ENCODE assay signal across 10 cellular contexts in the genomic region with DNA sequence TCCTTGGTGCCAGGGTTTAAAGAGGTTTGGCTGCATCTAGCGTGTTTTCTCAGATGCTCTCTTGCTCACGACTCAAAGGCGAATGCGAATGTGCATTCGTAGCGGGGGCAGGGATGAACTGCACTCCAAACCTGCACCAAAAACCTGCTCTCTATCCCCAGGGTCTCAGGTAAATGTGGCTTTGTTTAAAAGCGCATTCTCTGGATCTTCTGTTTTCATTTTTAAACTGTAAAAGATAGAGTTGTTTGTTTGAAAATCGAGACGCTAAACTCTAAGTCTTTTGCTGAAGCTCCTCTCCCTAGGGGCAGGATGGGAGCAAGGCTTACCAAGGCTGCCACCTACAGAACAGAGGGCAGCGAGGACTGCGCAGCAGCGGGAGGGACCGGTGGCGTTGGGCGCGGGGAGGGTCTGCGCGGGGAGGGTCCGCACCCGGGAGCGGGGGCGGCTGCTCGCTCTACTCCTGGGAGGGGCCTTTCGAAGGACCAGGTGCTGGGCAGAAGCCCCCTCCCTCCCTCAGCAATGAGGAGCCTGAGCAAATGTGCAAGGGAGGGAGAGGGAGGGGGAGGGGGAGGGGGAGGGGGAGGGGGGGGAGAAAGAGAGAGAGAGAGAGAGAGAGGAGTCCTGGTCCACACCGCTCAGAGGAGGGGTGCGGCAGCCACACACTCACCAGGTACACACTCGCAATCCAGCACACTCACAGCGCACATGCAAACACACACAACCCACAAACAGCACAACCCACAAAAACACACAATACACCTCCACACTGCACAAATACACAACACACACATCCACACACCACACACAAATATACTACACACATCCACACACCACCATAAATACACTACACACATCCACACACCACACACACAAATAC.
DNase-seq lines count a peak whose midpoint lies in the region; ATAC-seq, FAIRE-seq and TF ChIP-seq lines count a peak whose summit lies in the region.
"Had no signal": no experiment of that assay in that cellular context is flagged by ENCODE, and none has a peak within 500 bp of the region (broad histone marks: within the 10 kb centered on the region; RNA-seq: fewer than 3 reads in every experiment).

No MANE protein-coding gene starts in this region.

- H3K4me3 Mint-ChIP-seq in activated CD8-positive, alpha-beta memory T cell treated with anti-CD3 and anti-CD28 coated beads, Interleukin-2, amount 10 ng/mL, durations not matched to agents 7 days and 5 days, result no peak overlapping the region
- H3K4me3 Mint-ChIP-seq: activated naive CD4-positive, alpha-beta T cell treated with anti-CD3 and anti-CD28 coated beads, Interleukin-2, amount 50 U/mL, for 24 hours had no signal

- no peaks in the 10 kb centered on the region for H3K9me3 ChIP-seq in mammary epithelial cell (replicated peaks; ENCODE audit: insufficient read depth, low read length)

- no peaks in the 10 kb centered on the region for H3K36me3 Mint-ChIP-seq in activated CD8-positive, alpha-beta memory T cell treated with anti-CD3 and anti-CD28 coated beads, Interleukin-2, amount 10 ng/mL, durations not matched to agents 7 days and 5 days
- H3K36me3 Mint-ChIP-seq: activated naive CD4-positive, alpha-beta T cell treated with anti-CD3 and anti-CD28 coated beads, Interleukin-2, amount 50 U/mL, for 24 hours; IgD-negative memory B cell had no signal

- intact Hi-C loops in mammary epithelial cell (cut with micrococcal nuclease), result loop anchor here (10.0 kb wide), 1 partner anchor 145 kb away; the partner anchor contains the start of gene GRIN2A

- H3K4me3 ChIP-seq in mammary epithelial cell (replicated peaks in 1 of 3; ENCODE audit: insufficient read depth in 1 of 3, low read depth in 2 of 3, low read length in 3 of 3), result no peak overlapping the region

- no peak for DNase-seq in activated CD8-positive, alpha-beta memory T cell treated with anti-CD3 and anti-CD28 coated beads, Interleukin-2, amount 10 ng/mL, durations not matched to agents 7 days and 5 days
- no peak for DNase-seq in activated CD8-positive, alpha-beta memory T cell treated with anti-CD3 and anti-CD28 coated beads, Interleukin-2, amount 50 U/mL, for 4 hours
- DNase-seq in mammary epithelial cell (no peak), kidney glomerular epithelial cell (lab: John Stamatoyannopoulos, UW) (peak; percentile 10), urothelium cell line (ENCODE audit: low spot score) (peak; percentile 27), SIG-M5 (lab: John Stamatoyannopoulos, UW) (no peak)

- dilution Hi-C loops in mammary epithelial cell (cut with HindIII; ENCODE audit: low sequenced_read_pairs), result loop anchor here (5.0 to 10.0 kb wide), 2 partner anchors 85 to 98 kb away; no protein-coding TSS in a partner anchor

- no peaks in the 10 kb centered on the region for H3K4me1 ChIP-seq in mammary epithelial cell (ENCODE audit: insufficient read depth, low read length)

- peak; percentile 99 for FAIRE-seq in urothelium cell line (lab: Jason Lieb, UNC)

- BruUV-seq in mammary epithelial cell (replicated peaks; lab: Mats Ljungman, UMichigan), result no TSS peak

- 13% methylated on average over 8 of the region's 28 CpGs for WGBS in mammary epithelial cell (ENCODE audit: low coverage, missing lambda C conversion rate)

- H3K27ac ChIP-seq in mammary epithelial cell (ENCODE audit: insufficient read depth, low read depth, low read length), result no peak overlapping the region

- H4K20me1 ChIP-seq in mammary epithelial cell (ENCODE audit: insufficient read depth, low read length), result no peaks in the 10 kb centered on the region

- in situ Hi-C loops in mammary epithelial cell (cut with MboI; ENCODE audit: low sequenced_read_pairs in 2 of 2), result no loop called here

- H3K9me3 Mint-ChIP-seq in activated CD8-positive, alpha-beta memory T cell treated with anti-CD3 and anti-CD28 coated beads, Interleukin-2, amount 10 ng/mL, durations not matched to agents 7 days and 5 days (ENCODE audit: low read depth), result no peaks in the 10 kb centered on the region
- H3K9me3 Mint-ChIP-seq: activated naive CD4-positive, alpha-beta T cell treated with anti-CD3 and anti-CD28 coated beads, Interleukin-2, amount 50 U/mL, for 24 hours had no signal

- H3K9ac ChIP-seq in mammary epithelial cell (ENCODE audit: insufficient read depth, low read length), result no peak overlapping the region

- TF ChIP-seq CTCF in mammary epithelial cell (conservative IDR thresholded peaks at IDR 0.05 in 1 of 2, IDR thresholded peaks at IDR 0.05 in 1 of 2; ENCODE audit: extremely low read depth in 1 of 2, insufficient read depth in 1 of 2, low read depth in 1 of 2, low read length in 2 of 2), result peak in 1 of 2 donors; percentile 17

- H3K36me3 ChIP-seq in mammary epithelial cell (ENCODE audit: insufficient read depth, low read length), result no peaks in the 10 kb centered on the region

- H3K27me3 ChIP-seq in mammary epithelial cell (ENCODE audit: insufficient read depth, low read length), result peaks cover 2% of the 10 kb centered on the region

- no peaks in the 10 kb centered on the region for H3K4me1 Mint-ChIP-seq in activated CD8-positive, alpha-beta memory T cell treated with anti-CD3 and anti-CD28 coated beads, Interleukin-2, amount 10 ng/mL, durations not matched to agents 7 days and 5 days

- H2AFZ ChIP-seq in mammary epithelial cell (ENCODE audit: low read depth, low read length), result peak overlapping the region; percentile 23

- ATAC-seq in activated CD8-positive, alpha-beta memory T cell treated with anti-CD3 and anti-CD28 coated beads, Interleukin-2, amount 10 ng/mL, durations not matched to agents 7 days and 5 days, result peak; percentile 36
- no peak for ATAC-seq in HG03457 (IDR thresholded peaks at IDR 0.05; ENCODE audit: unreplicated experiment)
- ATAC-seq in GM19467 (IDR thresholded peaks at IDR 0.05; ENCODE audit: unreplicated experiment), result no peak

- H3K27ac Mint-ChIP-seq in activated CD8-positive, alpha-beta memory T cell treated with anti-CD3 and anti-CD28 coated beads, Interleukin-2, amount 10 ng/mL, durations not matched to agents 7 days and 5 days, result no peak overlapping the region
- H3K27ac Mint-ChIP-seq: activated naive CD4-positive, alpha-beta T cell treated with anti-CD3 and anti-CD28 coated beads, Interleukin-2, amount 50 U/mL, for 24 hours had no signal

- H3K4me2 ChIP-seq in mammary epithelial cell (ENCODE audit: insufficient read depth, low read depth, low read length), result peak overlapping the region; percentile 13

- H3K27me3 Mint-ChIP-seq in activated CD8-positive, alpha-beta memory T cell treated with anti-CD3 and anti-CD28 coated beads, Interleukin-2, amount 10 ng/mL, durations not matched to agents 7 days and 5 days, result no peaks in the 10 kb centered on the region

- H3K79me2 ChIP-seq in mammary epithelial cell (ENCODE audit: insufficient read depth, low read length), result no peaks in the 10 kb centered on the region

- CTCF ChIA-PET in activated CD8-positive, alpha-beta memory T cell treated with anti-CD3 and anti-CD28 coated beads, Interleukin-2, amount 10 ng/mL, durations not matched to agents 7 days and 5 days (lab: Charles Lee), result no interaction called here
- CTCF ChIA-PET in mammary epithelial cell (lab: Charles Lee; ENCODE audit: low non-redundant PET), result no interaction called here

Comparison
In these comparisons a context has a peak if more than half of its experiments do, and no peak if none do; other contexts are left out.
1. DNase-seq: peak in kidney glomerular epithelial cell (single experiment) and urothelium cell line (single experiment); none in activated CD8-positive, alpha-beta memory T cell treated with anti-CD3 and anti-CD28 coated beads, Interleukin-2, amount 10 ng/mL, durations not matched to agents 7 days and 5 days (single experiment), activated CD8-positive, alpha-beta memory T cell treated with anti-CD3 and anti-CD28 coated beads, Interleukin-2, amount 50 U/mL, for 4 hours (single experiment), mammary epithelial cell (single experiment) and SIG-M5 (single experiment).